In the genomic region with DNA sequence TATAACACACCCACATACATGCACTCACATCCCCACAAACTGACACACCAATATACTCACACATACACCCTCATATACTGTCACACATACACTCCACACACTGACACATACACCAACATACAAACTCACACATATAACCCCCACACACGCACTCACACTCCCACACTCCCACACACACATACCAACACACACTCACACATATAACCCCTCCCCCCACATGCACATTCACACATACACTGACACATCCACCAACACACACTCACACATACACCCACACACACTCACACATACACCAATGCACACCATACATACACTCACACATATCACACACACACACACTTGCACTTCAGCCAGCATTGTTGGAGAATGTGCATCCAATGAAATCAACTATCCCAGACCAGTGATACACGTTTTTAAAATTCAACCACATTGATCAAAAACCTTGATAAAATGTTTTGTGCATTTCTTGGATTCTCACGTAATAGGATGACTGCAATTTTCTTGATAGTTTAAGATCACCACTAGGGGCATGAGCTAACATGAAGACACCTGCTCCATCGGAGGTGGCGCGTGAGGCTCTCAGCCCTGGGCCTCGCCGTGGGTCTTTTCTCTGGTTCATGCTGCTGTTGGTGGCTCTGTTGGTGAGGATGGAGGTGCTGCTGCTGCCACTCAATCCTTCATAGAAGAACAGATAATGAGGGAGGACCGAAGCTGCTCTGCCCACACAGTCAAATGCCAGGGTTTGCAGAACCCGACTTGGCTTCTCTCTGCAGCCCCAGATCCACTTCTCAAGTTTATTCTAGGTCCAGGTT, we compare ENCODE assay signal across 10 cellular contexts. TPM values are rescaled to one million over a fixed set of nuclear protein-coding genes. Genes with fewer than 3 reads are reported as not detected.
DNase-seq lines count a peak whose midpoint lies in the region; ATAC-seq, FAIRE-seq and TF ChIP-seq lines count a peak whose summit lies in the region.
"Had no signal": no experiment of that assay in that cellular context is flagged by ENCODE, and none has a peak within 500 bp of the region (broad histone marks: within the 10 kb centered on the region; RNA-seq: fewer than 3 reads in every experiment).

No MANE protein-coding gene starts in this region.

- H3K9me3 ChIP-seq in mesenchymal stem cell (ENCODE audit: control insufficient read depth, low read length) = no peaks in the 10 kb centered on the region

- peak; percentile 78 for DNase-seq in EH (ENCODE audit: low read depth)
- DNase-seq in bronchial epithelial cell (ENCODE audit: low read depth) = peak; percentile 24
- DNase-seq in neural crest cell (ENCODE audit: low read depth, low spot score) = no peak
- no peak for DNase-seq in mesenchymal stem cell
- DNase-seq in activated CD4-positive, CD25-positive, alpha-beta regulatory T cell treated with anti-CD3 and anti-CD28 coated beads, Interleukin-2, amount 50 U/mL, for 72 hours = no peak
- DNase-seq: activated CD8-positive, alpha-beta memory T cell treated with anti-CD3 and anti-CD28 coated beads, Interleukin-2, amount 10 ng/mL, durations not matched to agents 7 days and 5 days; NCI-H2029 had no signal

- H3K36me3 Mint-ChIP-seq in neural crest cell (ENCODE audit: low read depth) = no peaks in the 10 kb centered on the region
- H3K36me3 Mint-ChIP-seq: activated CD8-positive, alpha-beta memory T cell treated with anti-CD3 and anti-CD28 coated beads, Interleukin-2, amount 10 ng/mL, durations not matched to agents 7 days and 5 days had no signal

- no peaks in the 10 kb centered on the region for H3K27me3 Mint-ChIP-seq in neural crest cell (ENCODE audit: low read depth)
- H3K27me3 Mint-ChIP-seq: activated CD8-positive, alpha-beta memory T cell treated with anti-CD3 and anti-CD28 coated beads, Interleukin-2, amount 10 ng/mL, durations not matched to agents 7 days and 5 days had no signal

- no peak overlapping the region for H2BK5ac ChIP-seq in mesenchymal stem cell (ENCODE audit: low read depth, low read length, poor library complexity, severe bottlenecking)

- H3K9ac ChIP-seq in mesenchymal stem cell (ENCODE audit: low read length) = no peak overlapping the region

- H3K4me1 Mint-ChIP-seq in neural crest cell = no peaks in the 10 kb centered on the region
- H3K4me1 Mint-ChIP-seq: activated CD8-positive, alpha-beta memory T cell treated with anti-CD3 and anti-CD28 coated beads, Interleukin-2, amount 10 ng/mL, durations not matched to agents 7 days and 5 days had no signal

- no peak for FAIRE-seq in bronchial epithelial cell (lab: Jason Lieb, UNC)

- H3K9me3 Mint-ChIP-seq in neural crest cell = no peaks in the 10 kb centered on the region

- no peak overlapping the region for H3K14ac ChIP-seq in mesenchymal stem cell (ENCODE audit: low read length in 2 of 2)

- no peak overlapping the region for H2BK15ac ChIP-seq in mesenchymal stem cell (ENCODE audit: low read depth, poor library complexity, severe bottlenecking)

- no peak overlapping the region for H3K4me3 Mint-ChIP-seq in neural crest cell
- H3K4me3 Mint-ChIP-seq: activated CD8-positive, alpha-beta memory T cell treated with anti-CD3 and anti-CD28 coated beads, Interleukin-2, amount 10 ng/mL, durations not matched to agents 7 days and 5 days had no signal

- H2AFZ ChIP-seq in mesenchymal stem cell (ENCODE audit: low read depth, low read length) = no peak overlapping the region

- peak overlapping the region in 1 of 2 experiments; percentile 21 for H2BK12ac ChIP-seq in mesenchymal stem cell (ENCODE audit: low read length in 2 of 2)

- H3K27ac ChIP-seq in mesenchymal stem cell (ENCODE audit: low read length, poor library complexity, severe bottlenecking) = no peak overlapping the region

- no peak overlapping the region for H4K8ac ChIP-seq in mesenchymal stem cell (ENCODE audit: low read length)

- no peak overlapping the region for H4K91ac ChIP-seq in mesenchymal stem cell (ENCODE audit: low read length)

- no peak for ATAC-seq in HG03442 (IDR thresholded peaks at IDR 0.05; ENCODE audit: unreplicated experiment)
- ATAC-seq in HG03196 (IDR thresholded peaks at IDR 0.05; ENCODE audit: unreplicated experiment) = no peak
- ATAC-seq: activated CD8-positive, alpha-beta memory T cell treated with anti-CD3 and anti-CD28 coated beads, Interleukin-2, amount 10 ng/mL, durations not matched to agents 7 days and 5 days had no signal

- H3K23ac ChIP-seq in mesenchymal stem cell (ENCODE audit: low read length in 2 of 2) = no peak overlapping the region

- no peak overlapping the region for H3K4ac ChIP-seq in mesenchymal stem cell (ENCODE audit: low read depth in 1 of 2, low read length in 2 of 2)

- H3K27me3 ChIP-seq in bronchial epithelial cell (ENCODE audit: control insufficient read depth, insufficient read depth, low read length) = no peaks in the 10 kb centered on the region
- H3K27me3 ChIP-seq in mesenchymal stem cell (ENCODE audit: control insufficient read depth in 1 of 2, insufficient read depth in 1 of 2, low read length in 2 of 2) = no peaks in the 10 kb centered on the region

- H2BK120ac ChIP-seq in mesenchymal stem cell (ENCODE audit: low read depth, low read length) = no peak overlapping the region

- H3K4me2 ChIP-seq in mesenchymal stem cell (ENCODE audit: low read length, poor library complexity, severe bottlenecking) = no peak overlapping the region

- H3K4me3 ChIP-seq in bronchial epithelial cell (ENCODE audit: low read depth, low read length) = no peak overlapping the region
- H3K4me3 ChIP-seq in mesenchymal stem cell (ENCODE audit: insufficient read depth in 1 of 2, low read depth in 1 of 2, low read length in 2 of 2) = no peak overlapping the region

- TF ChIP-seq CTCF in LNCAP (IDR thresholded peaks at IDR 0.05) = peak; percentile 39; the same call in 1 of the 2 replicates
- TF ChIP-seq CTCF in bronchial epithelial cell (IDR thresholded peaks at IDR 0.05; ENCODE audit: insufficient read depth, low read length, severe bottlenecking) = peak; percentile 50
- TF ChIP-seq CTCF in neural crest cell (conservative IDR thresholded peaks at IDR 0.05) = peak; percentile 56

- H3K4me1 ChIP-seq in mesenchymal stem cell (ENCODE audit: control insufficient read depth, insufficient read depth, low read depth, low read length) = peaks cover 9% of the 10 kb centered on the region

- no peaks in the 10 kb centered on the region for H3K79me1 ChIP-seq in mesenchymal stem cell (replicated peaks; ENCODE audit: low read length, poor library complexity, severe bottlenecking)

- H2AK5ac ChIP-seq in mesenchymal stem cell (ENCODE audit: low read length, severe bottlenecking) = no peak overlapping the region

- no peak overlapping the region for H3K27ac Mint-ChIP-seq in neural crest cell (ENCODE audit: unreplicated experiment)
- H3K27ac Mint-ChIP-seq: activated CD8-positive, alpha-beta memory T cell treated with anti-CD3 and anti-CD28 coated beads, Interleukin-2, amount 10 ng/mL, durations not matched to agents 7 days and 5 days had no signal

- H3K18ac ChIP-seq in mesenchymal stem cell (ENCODE audit: low read depth in 1 of 2, low read length in 2 of 2) = peak overlapping the region in 1 of 2 experiments; percentile 6

- H3K36me3 ChIP-seq in bronchial epithelial cell (ENCODE audit: control insufficient read depth, insufficient read depth, low read length) (no peaks in the 10 kb centered on the region), mesenchymal stem cell (ENCODE audit: control insufficient read depth in 1 of 2, insufficient read depth in 2 of 2, low read depth in 1 of 2, low read length in 2 of 2) (no peaks in the 10 kb centered on the region)

- 66% methylated on average over 10 of the region's 10 CpGs for WGBS in mesenchymal stem cell

RNA-seq across cellular contexts. Expression of a gene that starts 32.1 kb away (rescaled TPM):
- total RNA-seq in bronchial epithelial cell (11.1 and 12.8 TPM in 2 replicates), neural crest cell (1.3 and 1.5 TPM in 2 replicates)
- 22.2 TPM for polyA plus RNA-seq in mesenchymal stem cell (2013, experiment 1 of 2)
- 22.7 TPM for polyA plus RNA-seq in mesenchymal stem cell (2013, experiment 2 of 2)

Comparison
In these comparisons a context has a peak if more than half of its experiments do, and no peak if none do; other contexts are left out.
1. DNase-seq: peak in EH (single experiment) and bronchial epithelial cell (single experiment); none in neural crest cell (single experiment), mesenchymal stem cell (single experiment) and activated CD4-positive, CD25-positive, alpha-beta regulatory T cell treated with anti-CD3 and anti-CD28 coated beads, Interleukin-2, amount 50 U/mL, for 72 hours (single experiment).
2. Peak in every context shown above with its lines, with median percentiles within 50 percentile points of each other: CTCF ChIP-seq.